ENCODE assay signal across 14 cellular contexts in genomic region chr4:128349921-128350320, GRCh38.
DNase-seq lines count a peak whose midpoint lies in the region; ATAC-seq, FAIRE-seq and TF ChIP-seq lines count a peak whose summit lies in the region.
"Had no signal": no experiment of that assay in that cellular context is flagged by ENCODE, and none has a peak within 500 bp of the region (broad histone marks: within the 10 kb centered on the region; RNA-seq: fewer than 3 reads in every experiment).

No MANE protein-coding gene starts in this region.

- no peak for TF ChIP-seq RAD21 in HepG2 (CRISPR knock-in tag; IDR thresholded peaks at IDR 0.05)

- in situ Hi-C loops in HepG2 (cut with HindIII; ENCODE audit: extremely low pct_ligation_motif_present, low pct_unique_long_range_greater_than_20kb), result no loop called here

- peak overlapping the region; percentile 94 for H3K27ac Mint-ChIP-seq in astrocyte (ENCODE audit: unreplicated experiment)

- no peaks in the 10 kb centered on the region for H3K27me3 ChIP-seq in MG63
- H3K27me3 ChIP-seq in astrocyte (ENCODE audit: insufficient read depth, low read length), result no peaks in the 10 kb centered on the region
- H3K27me3 ChIP-seq in HepG2 (ENCODE audit: control insufficient read depth in 1 of 2, insufficient read depth in 2 of 2, low read length in 2 of 2), result peaks cover 0 to 7% of the 10 kb centered on the region in 2 experiments; a peak in 1 of 5 replicates

- H3K27me3 Mint-ChIP-seq in astrocyte (ENCODE audit: low read depth, unreplicated experiment), result no peaks in the 10 kb centered on the region

- H4K20me1 ChIP-seq in astrocyte (ENCODE audit: insufficient read depth, low read length) (no peaks in the 10 kb centered on the region), HepG2 (ENCODE audit: insufficient read depth, low read length) (no peaks in the 10 kb centered on the region)

- H3K79me2 ChIP-seq in astrocyte (ENCODE audit: insufficient read depth, low read length) (no peaks in the 10 kb centered on the region), HepG2 (ENCODE audit: insufficient read depth, low read length) (no peaks in the 10 kb centered on the region)

- FAIRE-seq in astrocyte (lab: Jason Lieb, UNC), result no peak
- no peak for FAIRE-seq in HepG2 (lab: Jason Lieb, UNC)
- FAIRE-seq: GM12878, H54 had no signal

- H3K27ac ChIP-seq in astrocyte (ENCODE audit: low read depth, low read length), result no peak overlapping the region
- H3K27ac ChIP-seq in HepG2 (ENCODE audit: extremely low read length, insufficient read depth, low read length), result no peak overlapping the region

- intact Hi-C loops in HepG2 (cut with micrococcal nuclease; ENCODE audit: unreplicated experiment), result no loop called here

- no peaks in the 10 kb centered on the region for H3K9me3 ChIP-seq in MG63
- H3K9me3 ChIP-seq in astrocyte (ENCODE audit: insufficient read depth, low read depth, low read length), result no peaks in the 10 kb centered on the region
- no peaks in the 10 kb centered on the region for H3K9me3 ChIP-seq in HepG2 (ENCODE audit: low read length)

- DNase-seq in DMS53 treated with DMSO at 0.1 percent for 48 hours (lab: John Stamatoyannopoulos, UW; ENCODE audit: unreplicated experiment) (peak; percentile 86), MG63 (peak; percentile 10), astrocyte (ENCODE audit: low read depth) (peak; percentile 77), HepG2 (ENCODE audit: low spot score) (peak; percentile 92), retina (no peak), GM10248 (ENCODE audit: extremely low spot score) (no peak), pons (ENCODE audit: low spot score) (no peak)
- DNase-seq in activated CD8-positive, alpha-beta memory T cell treated with anti-CD3 and anti-CD28 coated beads, Interleukin-2, amount 50 U/mL, for 4 hours, result no peak
- DNase-seq: activated CD4-positive, CD25-positive, alpha-beta regulatory T cell treated with anti-CD3 and anti-CD28 coated beads, Interleukin-2, amount 50 U/mL, for 72 hours; activated T-cell treated with anti-CD3 and anti-CD28 coated beads, Interleukin-2, amount 50 U/mL, for 48 hours; Calu3; NCI-H446 had no signal

- peaks cover 51% of the 10 kb centered on the region for H3K4me1 Mint-ChIP-seq in astrocyte (ENCODE audit: low read depth, unreplicated experiment)

- no peak overlapping the region for H3K4me3 Mint-ChIP-seq in astrocyte (ENCODE audit: unreplicated experiment)

- H3K36me3 ChIP-seq in MG63, result no peaks in the 10 kb centered on the region
- H3K36me3 ChIP-seq in astrocyte (ENCODE audit: insufficient read depth, low read length), result no peaks in the 10 kb centered on the region
- H3K36me3 ChIP-seq in HepG2 (replicated peaks in 1 of 2; ENCODE audit: control insufficient read depth in 1 of 2, insufficient read depth in 2 of 2, low read length in 2 of 2), result no peaks in the 10 kb centered on the region

- peak; percentile 90 for ATAC-seq in HepG2
- ATAC-seq: GM12878 had no signal

- no peak for TF ChIP-seq POLR2A in HepG2 (IDR thresholded peaks at IDR 0.05; ENCODE audit: insufficient read depth in 1 of 2, low read depth in 2 of 2, low read length in 2 of 2)

- peaks cover 10% of the 10 kb centered on the region for H3K36me3 Mint-ChIP-seq in astrocyte (ENCODE audit: low read depth, unreplicated experiment)

- H3K4me1 ChIP-seq in astrocyte (ENCODE audit: insufficient read depth, low read length) (peaks cover 23% of the 10 kb centered on the region), HepG2 (ENCODE audit: insufficient read depth, low read length) (peaks cover 26% of the 10 kb centered on the region)

- TF ChIP-seq EP300 in HepG2 (IDR thresholded peaks at IDR 0.05; ENCODE audit: low read depth in 2 of 2, low read length in 2 of 2) (peak in 1 of 2 experiments; percentile 80; a peak in 2 of 4 replicates), HepG2 (CRISPR knock-in tag; IDR thresholded peaks at IDR 0.05; ENCODE audit: borderline replicate concordance) (peak; percentile 61)

- H3K4me2 ChIP-seq in astrocyte (ENCODE audit: low read length) (no peak overlapping the region), HepG2 (ENCODE audit: low read depth, low read length) (no peak overlapping the region)

- H3K9ac ChIP-seq in astrocyte (ENCODE audit: low read length) (no peak overlapping the region), HepG2 (ENCODE audit: insufficient read depth, low read depth, low read length) (no peak overlapping the region)

- TF ChIP-seq CTCF in astrocyte (IDR thresholded peaks at IDR 0.05; ENCODE audit: insufficient read depth, low read depth, low read length) (no peak), HepG2 (CRISPR knock-in tag; IDR thresholded peaks at IDR 0.05) (no peak), GM10248 (IDR thresholded peaks at IDR 0.05; ENCODE audit: control extremely low read depth, extremely low read depth, low read depth, missing control alignments) (no peak)

- BruUV-seq in HepG2 (replicated peaks; lab: Mats Ljungman, UMichigan), result no TSS peak

- POLR2A ChIA-PET in HepG2 (lab: Yijun Ruan, JAX), result interaction anchor here (1.2 kb wide), 1 partner anchor 61 kb away, joined by 3 read pairs; no protein-coding TSS in a partner anchor
- POLR2A ChIA-PET in GM10248 (lab: Yijun Ruan, JAX), result no interaction called here

- H3K4me3 ChIP-seq in MG63, result no peak overlapping the region
- H3K4me3 ChIP-seq in astrocyte (ENCODE audit: insufficient read depth, low read depth, low read length), result no peak overlapping the region
- no peak overlapping the region for H3K4me3 ChIP-seq in HepG2 (replicated peaks in 1 of 3; ENCODE audit: insufficient read depth in 1 of 3, low read depth in 2 of 3, low read length in 3 of 3)
- H3K4me3 ChIP-seq: GM12878 had no signal

- CTCF ChIA-PET in HepG2 (lab: Yijun Ruan, JAX; ENCODE audit: low intra/inter-chr PET ratio, low total read pairs) (no interaction called here), GM10248 (lab: Yijun Ruan, JAX) (interaction anchor here (0.8 to 1.7 kb wide), 3 partner anchors 11 to 104 kb away, joined by 3 to 4 read pairs (median 4); no protein-coding TSS in a partner anchor)

- no peak overlapping the region for H2AFZ ChIP-seq in astrocyte (ENCODE audit: low read depth, low read length)
- no peak overlapping the region for H2AFZ ChIP-seq in HepG2 (ENCODE audit: low read length)

- WGBS in HepG2 (ENCODE audit: low lambda C conversion rate), result 25% methylated on average over 4 of the region's 4 CpGs

- H3K9me3 Mint-ChIP-seq in astrocyte (ENCODE audit: unreplicated experiment), result peaks cover 3% of the 10 kb centered on the region

TF ChIP-seq in HepG2, 621 proteins besides CTCF, POLR2A, EP300 and RAD21 (continues in another document):
- no peak for TF ChIP-seq ZNF143 (CRISPR knock-in tag; IDR thresholded peaks at IDR 0.05)
- TF ChIP-seq AGO2 (optimal IDR thresholded peaks at IDR 0.05; ENCODE audit: low read depth, low read length), result no peak
- TF ChIP-seq, protein P1, sequence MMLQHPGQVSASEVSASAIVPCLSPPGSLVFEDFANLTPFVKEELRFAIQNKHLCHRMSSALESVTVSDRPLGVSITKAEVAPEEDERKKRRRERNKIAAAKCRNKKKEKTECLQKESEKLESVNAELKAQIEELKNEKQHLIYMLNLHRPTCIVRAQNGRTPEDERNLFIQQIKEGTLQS (CRISPR knock-in tag; IDR thresholded peaks at IDR 0.05), result peak; percentile 94
- peak; percentile 77; the same call in 1 of the 2 replicates for TF ChIP-seq TBX3 (IDR thresholded peaks at IDR 0.05; ENCODE audit: borderline replicate concordance)
- TF ChIP-seq, protein P2, sequence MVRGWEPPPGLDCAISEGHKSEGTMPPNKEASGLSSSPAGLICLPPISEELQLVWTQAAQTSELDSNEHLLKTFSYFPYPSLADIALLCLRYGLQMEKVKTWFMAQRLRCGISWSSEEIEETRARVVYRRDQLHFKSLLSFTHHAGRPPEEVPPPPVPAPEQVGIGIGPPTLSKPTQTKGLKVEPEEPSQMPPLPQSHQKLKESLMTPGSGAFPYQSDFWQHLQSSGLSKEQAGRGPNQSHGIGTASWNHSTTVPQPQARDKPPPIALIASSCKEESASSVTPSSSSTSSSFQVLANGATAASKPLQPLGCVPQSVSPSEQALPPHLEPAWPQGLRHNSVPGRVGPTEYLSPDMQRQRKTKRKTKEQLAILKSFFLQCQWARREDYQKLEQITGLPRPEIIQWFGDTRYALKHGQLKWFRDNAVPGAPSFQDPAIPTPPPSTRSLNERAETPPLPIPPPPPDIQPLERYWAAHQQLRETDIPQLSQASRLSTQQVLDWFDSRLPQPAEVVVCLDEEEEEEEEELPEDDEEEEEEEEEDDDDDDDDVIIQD (CRISPR knock-in tag; IDR thresholded peaks at IDR 0.05; ENCODE audit: low read depth), result peak; percentile 82; the same call in 1 of the 2 replicates
- peak; percentile 33; the same call in 1 of the 2 replicates for TF ChIP-seq GATAD1 (CRISPR knock-in tag; IDR thresholded peaks at IDR 0.05)
- peak; percentile 59 for TF ChIP-seq HNF4A (CRISPR knock-in tag; IDR thresholded peaks at IDR 0.05)
- no peak for TF ChIP-seq BRD4 (CRISPR knock-in tag; IDR thresholded peaks at IDR 0.05)
- TF ChIP-seq GFI1 (CRISPR knock-in tag; IDR thresholded peaks at IDR 0.05; ENCODE audit: borderline replicate concordance), result 0 out of 2 replicates have a peak, but pooled peaks have one; percentile 23
- TF ChIP-seq CREB1 (IDR thresholded peaks at IDR 0.05), result peak; percentile 74
- TF ChIP-seq CREB1 (CRISPR knock-in tag; IDR thresholded peaks at IDR 0.05), result peak; percentile 89
- peak; percentile 75; the same call in 1 of the 2 replicates for TF ChIP-seq MIER3 (CRISPR knock-in tag; IDR thresholded peaks at IDR 0.05; ENCODE audit: borderline replicate concordance)
- peak; percentile 91 for TF ChIP-seq ARID3A (IDR thresholded peaks at IDR 0.05; ENCODE audit: low read depth, low read length)
- no peak for TF ChIP-seq POLR2AphosphoS5 (IDR thresholded peaks at IDR 0.05; ENCODE audit: low read depth, low read length)

Comparison
In these comparisons a context has a peak if more than half of its experiments do, and no peak if none do; other contexts are left out.
1. DNase-seq: peak in DMS53 treated with DMSO at 0.1 percent for 48 hours (single experiment), MG63 (single experiment), astrocyte (single experiment) and HepG2 (single experiment); none in retina (single experiment), activated CD8-positive, alpha-beta memory T cell treated with anti-CD3 and anti-CD28 coated beads, Interleukin-2, amount 50 U/mL, for 4 hours (single experiment), GM10248 (single experiment) and pons (single experiment).